Comparison of ENCODE assay signal across 22 cellular contexts in the genomic region with DNA sequence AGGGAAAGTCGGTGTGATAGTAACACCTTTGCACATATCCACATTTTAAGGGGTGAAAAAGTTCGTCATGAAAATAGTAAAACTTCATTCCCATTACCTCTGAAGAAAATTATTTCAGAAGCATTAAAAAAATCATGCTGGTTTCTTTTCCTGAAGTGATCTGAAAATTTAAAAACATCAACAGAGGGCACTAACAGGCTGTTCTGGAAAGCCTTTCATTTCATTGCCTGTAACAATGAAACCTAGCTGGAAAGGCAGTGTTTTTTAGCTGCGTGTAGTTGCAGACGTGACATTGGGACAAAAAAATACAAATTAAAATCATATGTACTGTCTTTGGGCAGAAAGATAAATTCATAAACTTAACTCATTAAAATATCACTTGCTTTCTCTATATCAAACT.
DNase-seq lines count a peak whose midpoint lies in the region; ATAC-seq and TF ChIP-seq lines count a peak whose summit lies in the region.
"Had no signal": no experiment of that assay in that cellular context is flagged by ENCODE, and none has a peak within 500 bp of the region (broad histone marks: within the 10 kb centered on the region; RNA-seq: fewer than 3 reads in every experiment).

No MANE protein-coding gene starts in this region.

- H3K36me3 Mint-ChIP-seq in chondrocyte (ENCODE audit: low read depth) (no peaks in the 10 kb centered on the region), nephron (ENCODE audit: low read depth) (no peaks in the 10 kb centered on the region)
- H3K36me3 Mint-ChIP-seq: IgD-negative memory B cell; stimulated activated effector memory CD8-positive, alpha-beta T cell treated with anti-CD3 and anti-CD28 coated beads, Interleukin-12 subunit alpha, Interleukin-12 subunit beta, amount 100 ng/mL, for 72 hours had no signal

- H3K27ac ChIP-seq in Karpas-422 (ENCODE audit: low read length), result no peak overlapping the region
- H3K27ac ChIP-seq: testis had no signal

- H3K4me1 ChIP-seq in Karpas-422 (ENCODE audit: low read length), result peaks cover 28% of the 10 kb centered on the region
- H3K4me1 ChIP-seq: testis had no signal

- no peaks in the 10 kb centered on the region for H3K79me2 ChIP-seq in Karpas-422 (ENCODE audit: low read length)

- no peak overlapping the region for H3K27ac Mint-ChIP-seq in chondrocyte (ENCODE audit: unreplicated experiment)
- no peak overlapping the region for H3K27ac Mint-ChIP-seq in nephron
- H3K27ac Mint-ChIP-seq: effector memory CD8-positive, alpha-beta T cell; IgD-negative memory B cell; stimulated activated effector memory CD8-positive, alpha-beta T cell treated with anti-CD3 and anti-CD28 coated beads, Interleukin-12 subunit alpha, Interleukin-12 subunit beta, amount 100 ng/mL, for 72 hours had no signal

- H3K9me2 ChIP-seq in Karpas-422 (replicated peaks; ENCODE audit: insufficient read depth, low read length), result no peaks in the 10 kb centered on the region

- H3K4me3 ChIP-seq in Karpas-422 (ENCODE audit: low read length), result no peak overlapping the region
- H3K4me3 ChIP-seq: testis had no signal

- H3K9me3 Mint-ChIP-seq in chondrocyte (ENCODE audit: low read depth), result no peaks in the 10 kb centered on the region
- peaks cover 3% of the 10 kb centered on the region for H3K9me3 Mint-ChIP-seq in nephron

- H3K4me3 Mint-ChIP-seq in chondrocyte (ENCODE audit: unreplicated experiment) (no peak overlapping the region), nephron (no peak overlapping the region)
- H3K4me3 Mint-ChIP-seq: effector memory CD8-positive, alpha-beta T cell; IgD-negative memory B cell; stimulated activated effector memory CD8-positive, alpha-beta T cell treated with anti-CD3 and anti-CD28 coated beads, Interleukin-12 subunit alpha, Interleukin-12 subunit beta, amount 100 ng/mL, for 72 hours had no signal

- no peak for ATAC-seq in HG02981 (IDR thresholded peaks at IDR 0.05; ENCODE audit: unreplicated experiment)
- ATAC-seq: effector memory CD8-positive, alpha-beta T cell; stimulated activated effector memory CD8-positive, alpha-beta T cell treated with anti-CD3 and anti-CD28 coated beads, Interleukin-12 subunit alpha, Interleukin-12 subunit beta, amount 100 ng/mL, for 72 hours had no signal

- H3K27me3 Mint-ChIP-seq in chondrocyte (ENCODE audit: low read depth) (no peaks in the 10 kb centered on the region), nephron (ENCODE audit: low read depth) (peaks cover 5% of the 10 kb centered on the region)
- H3K27me3 Mint-ChIP-seq: effector memory CD8-positive, alpha-beta T cell; IgD-negative memory B cell had no signal

- H2AFZ ChIP-seq in Karpas-422 (ENCODE audit: low read length), result peak overlapping the region; percentile 57

- no peaks in the 10 kb centered on the region for H3K9me3 ChIP-seq in Karpas-422 (ENCODE audit: low read length)
- H3K9me3 ChIP-seq: testis had no signal

- peak; percentile 67 for TF ChIP-seq CTCF in chondrocyte (IDR thresholded peaks at IDR 0.05)
- TF ChIP-seq CTCF in nephron (IDR thresholded peaks at IDR 0.05; ENCODE audit: unreplicated experiment in 3 of 3), result peak in 2 of 3 experiments; percentile 10 to 20

- no peaks in the 10 kb centered on the region for H3K27me3 ChIP-seq in Karpas-422 (ENCODE audit: low read length)
- H3K27me3 ChIP-seq: testis had no signal

- H3K4me2 ChIP-seq in Karpas-422 (ENCODE audit: low read depth, low read length, poor library complexity, severe bottlenecking), result peak overlapping the region; percentile 27

- no peak overlapping the region for H3K9ac ChIP-seq in Karpas-422 (ENCODE audit: low read length)

- no peaks in the 10 kb centered on the region for H4K20me1 ChIP-seq in Karpas-422 (ENCODE audit: insufficient read depth, low read depth, low read length)

- peak; percentile 16 for DNase-seq in DMS53 (lab: John Stamatoyannopoulos, UW)
- no peak for DNase-seq in DMS53 treated with DMSO at 0.1 percent for 48 hours (lab: John Stamatoyannopoulos, UW; ENCODE audit: unreplicated experiment)
- peak; percentile 55 for DNase-seq in Karpas-422
- no peak for DNase-seq in chondrocyte (ENCODE audit: low spot score)
- no peak for DNase-seq in ecto neural progenitor cell (ENCODE audit: low spot score)
- no peak for DNase-seq in COLO668 (lab: John Stamatoyannopoulos, UW; ENCODE audit: unreplicated experiment)
- DNase-seq: 8988T; activated CD4-positive, alpha-beta T cell treated with anti-CD3 and anti-CD28 coated beads, Interleukin-2, amount 50 U/mL, for 1 hour; activated naive CD4-positive, alpha-beta T cell; C1 segment of cervical spinal cord; central memory CD4-positive, alpha-beta T cell; effector memory CD8-positive, alpha-beta T cell; hypothalamus; kidney glomerular epithelial cell; MV-4-11; NCI-H69; SW 1271; testis had no signal

- H3K4me1 Mint-ChIP-seq in chondrocyte (ENCODE audit: low read depth) (peaks cover 3% of the 10 kb centered on the region), nephron (no peaks in the 10 kb centered on the region)
- H3K4me1 Mint-ChIP-seq: IgD-negative memory B cell; stimulated activated effector memory CD8-positive, alpha-beta T cell treated with anti-CD3 and anti-CD28 coated beads, Interleukin-12 subunit alpha, Interleukin-12 subunit beta, amount 100 ng/mL, for 72 hours had no signal

- no peaks in the 10 kb centered on the region for H3K36me3 ChIP-seq in Karpas-422 (ENCODE audit: insufficient read depth, low read length)

Comparison
In these comparisons a context has a peak if more than half of its experiments do, and no peak if none do; other contexts are left out.
1. DNase-seq: peak in DMS53 (single experiment) and Karpas-422 (single experiment); none in DMS53 treated with DMSO at 0.1 percent for 48 hours (single experiment), chondrocyte (single experiment), ecto neural progenitor cell (single experiment) and COLO668 (single experiment).